Comparison of ENCODE assay signal across 10 cellular contexts in the genomic region with DNA sequence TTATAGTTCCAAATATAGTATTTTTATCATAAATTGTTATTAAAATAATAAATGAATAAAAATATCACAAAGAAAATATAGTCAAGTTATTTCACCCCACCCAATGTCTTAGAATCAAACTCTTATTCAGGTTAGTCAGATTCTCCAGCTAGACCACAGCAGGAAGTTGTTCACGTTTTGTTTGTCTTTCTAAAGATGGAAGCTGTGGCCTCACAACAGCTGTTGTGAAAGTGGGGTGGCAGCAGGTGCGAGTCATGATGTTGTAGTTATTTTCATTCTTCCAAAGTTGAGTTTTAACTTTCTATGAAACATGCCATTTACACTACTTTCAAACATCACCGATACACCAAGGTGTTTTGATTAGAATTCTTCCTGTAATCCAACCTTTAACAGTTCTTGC.
DNase-seq lines count a peak whose midpoint lies in the region; ATAC-seq lines count a peak whose summit lies in the region.
"Had no signal": no experiment of that assay in that cellular context is flagged by ENCODE, and none has a peak within 500 bp of the region (broad histone marks: within the 10 kb centered on the region; RNA-seq: fewer than 3 reads in every experiment).

No MANE protein-coding gene starts in this region.

- no peak overlapping the region for H2BK5ac ChIP-seq in mesenchymal stem cell (ENCODE audit: low read depth, low read length, poor library complexity, severe bottlenecking)

- no peak overlapping the region for H3K9ac ChIP-seq in mesenchymal stem cell (ENCODE audit: low read length)

- H3K9me3 Mint-ChIP-seq in stimulated activated effector memory CD8-positive, alpha-beta T cell treated with anti-CD3 and anti-CD28 coated beads, Interleukin-12 subunit alpha, Interleukin-12 subunit beta, amount 100 ng/mL, for 72 hours: peaks cover 2% of the 10 kb centered on the region

- no peak overlapping the region for H2AK5ac ChIP-seq in mesenchymal stem cell (ENCODE audit: low read length, severe bottlenecking)

- H2BK120ac ChIP-seq in mesenchymal stem cell (ENCODE audit: low read depth, low read length): no peak overlapping the region

- ATAC-seq in GM19351 (IDR thresholded peaks at IDR 0.05; ENCODE audit: unreplicated experiment) (peak; percentile 91), HG02884 (IDR thresholded peaks at IDR 0.05; ENCODE audit: unreplicated experiment) (peak; percentile 75)
- ATAC-seq in stimulated activated effector memory CD8-positive, alpha-beta T cell treated with anti-CD3 and anti-CD28 coated beads, Interleukin-12 subunit alpha, Interleukin-12 subunit beta, amount 100 ng/mL, for 72 hours: no peak
- ATAC-seq: HCT116, heart left ventricle had no signal

- no peak overlapping the region for H3K4ac ChIP-seq in mesenchymal stem cell (ENCODE audit: low read depth in 1 of 2, low read length in 2 of 2)

- no peak overlapping the region for H2BK15ac ChIP-seq in mesenchymal stem cell (ENCODE audit: low read depth, poor library complexity, severe bottlenecking)

- H3K4me2 ChIP-seq in mesenchymal stem cell (ENCODE audit: low read length, poor library complexity, severe bottlenecking): no peak overlapping the region

- no peak overlapping the region for H4K8ac ChIP-seq in mesenchymal stem cell (ENCODE audit: low read length)

- H3K27me3 ChIP-seq in mesenchymal stem cell (ENCODE audit: control insufficient read depth in 1 of 2, insufficient read depth in 1 of 2, low read length in 2 of 2): no peaks in the 10 kb centered on the region
- H3K27me3 ChIP-seq: heart left ventricle had no signal

- WGBS in mesenchymal stem cell: no CpG with 5 or more reads among the region's 3 CpGs

- no peak overlapping the region for H2AFZ ChIP-seq in mesenchymal stem cell (ENCODE audit: low read depth, low read length)

- H3K4me3 Mint-ChIP-seq in stimulated activated effector memory CD8-positive, alpha-beta T cell treated with anti-CD3 and anti-CD28 coated beads, Interleukin-12 subunit alpha, Interleukin-12 subunit beta, amount 100 ng/mL, for 72 hours: no peak overlapping the region

- H3K4me3 ChIP-seq in mesenchymal stem cell (ENCODE audit: insufficient read depth in 1 of 2, low read depth in 1 of 2, low read length in 2 of 2): no peak overlapping the region
- H3K4me3 ChIP-seq: heart left ventricle had no signal

- no peaks in the 10 kb centered on the region for H3K4me1 ChIP-seq in mesenchymal stem cell (ENCODE audit: control insufficient read depth, insufficient read depth, low read depth, low read length)

- no peak overlapping the region for H3K18ac ChIP-seq in mesenchymal stem cell (ENCODE audit: low read depth in 1 of 2, low read length in 2 of 2)

- no peaks in the 10 kb centered on the region for H3K36me3 Mint-ChIP-seq in stimulated activated effector memory CD8-positive, alpha-beta T cell treated with anti-CD3 and anti-CD28 coated beads, Interleukin-12 subunit alpha, Interleukin-12 subunit beta, amount 100 ng/mL, for 72 hours

- no peak overlapping the region for H2BK12ac ChIP-seq in mesenchymal stem cell (ENCODE audit: low read length in 2 of 2)

- DNase-seq in EL (peak; percentile 20), LHCN-M2 (ENCODE audit: low read depth) (peak; percentile 93), germinal center (ENCODE audit: low spot score) (no peak), NCI-H524 treated with DMSO at 0.1 percent for 48 hours (lab: John Stamatoyannopoulos, UW) (no peak), mesenchymal stem cell (no peak)
- no peak for DNase-seq in stimulated activated effector memory CD8-positive, alpha-beta T cell treated with anti-CD3 and anti-CD28 coated beads, Interleukin-12 subunit alpha, Interleukin-12 subunit beta, amount 100 ng/mL, for 72 hours (ENCODE audit: low spot score in 2 of 2)
- DNase-seq: heart left ventricle had no signal

- H3K9me3 ChIP-seq in mesenchymal stem cell (ENCODE audit: control insufficient read depth, low read length): no peaks in the 10 kb centered on the region
- H3K9me3 ChIP-seq: heart left ventricle had no signal

- H3K27ac Mint-ChIP-seq in stimulated activated effector memory CD8-positive, alpha-beta T cell treated with anti-CD3 and anti-CD28 coated beads, Interleukin-12 subunit alpha, Interleukin-12 subunit beta, amount 100 ng/mL, for 72 hours: no peak overlapping the region

- H3K14ac ChIP-seq in mesenchymal stem cell (ENCODE audit: low read length in 2 of 2): no peak overlapping the region

- no peak overlapping the region for H3K23ac ChIP-seq in mesenchymal stem cell (ENCODE audit: low read length in 2 of 2)

- H3K4me1 Mint-ChIP-seq in stimulated activated effector memory CD8-positive, alpha-beta T cell treated with anti-CD3 and anti-CD28 coated beads, Interleukin-12 subunit alpha, Interleukin-12 subunit beta, amount 100 ng/mL, for 72 hours: no peaks in the 10 kb centered on the region

- H3K27ac ChIP-seq in mesenchymal stem cell (ENCODE audit: low read length, poor library complexity, severe bottlenecking): no peak overlapping the region
- H3K27ac ChIP-seq: heart left ventricle had no signal

- peaks cover 2% of the 10 kb centered on the region for H3K79me1 ChIP-seq in mesenchymal stem cell (replicated peaks; ENCODE audit: low read length, poor library complexity, severe bottlenecking)

- H4K91ac ChIP-seq in mesenchymal stem cell (ENCODE audit: low read length): no peak overlapping the region

- no peaks in the 10 kb centered on the region for H3K36me3 ChIP-seq in mesenchymal stem cell (ENCODE audit: control insufficient read depth in 1 of 2, insufficient read depth in 2 of 2, low read depth in 1 of 2, low read length in 2 of 2)

Comparison
In these comparisons a context has a peak if more than half of its experiments do, and no peak if none do; other contexts are left out.
1. DNase-seq: peak in EL (single experiment) and LHCN-M2 (single experiment); none in stimulated activated effector memory CD8-positive, alpha-beta T cell treated with anti-CD3 and anti-CD28 coated beads, Interleukin-12 subunit alpha, Interleukin-12 subunit beta, amount 100 ng/mL, for 72 hours (0 of 2), germinal center (single experiment), NCI-H524 treated with DMSO at 0.1 percent for 48 hours (single experiment) and mesenchymal stem cell (single experiment).